ENCODE assay signal across 1 cellular context in the genomic region with DNA sequence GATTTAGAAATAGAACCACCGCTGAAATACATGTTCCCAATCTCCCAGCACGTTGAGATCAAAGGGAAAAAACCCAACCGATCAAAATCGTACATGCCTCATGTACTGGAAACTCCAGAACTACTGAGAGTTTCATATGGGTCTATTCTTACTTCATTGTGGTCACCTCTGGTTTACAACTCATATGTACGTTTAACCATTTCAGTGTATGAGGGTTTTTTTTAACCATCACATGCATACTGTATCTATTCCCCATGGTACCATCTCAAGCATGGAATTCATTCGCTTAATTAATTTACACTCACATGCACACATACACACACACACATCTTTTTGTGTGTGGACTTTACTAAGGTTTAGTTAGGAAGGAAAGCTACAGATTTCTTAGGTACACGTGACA.
TF ChIP-seq lines count a peak whose summit lies in the region.

No MANE protein-coding gene starts in this region.

TF ChIP-seq in GM12878, 131 proteins besides CTCF, POLR2A, EP300 and RAD21 (continued from another document and continues in another):
- TF ChIP-seq, protein P1, sequence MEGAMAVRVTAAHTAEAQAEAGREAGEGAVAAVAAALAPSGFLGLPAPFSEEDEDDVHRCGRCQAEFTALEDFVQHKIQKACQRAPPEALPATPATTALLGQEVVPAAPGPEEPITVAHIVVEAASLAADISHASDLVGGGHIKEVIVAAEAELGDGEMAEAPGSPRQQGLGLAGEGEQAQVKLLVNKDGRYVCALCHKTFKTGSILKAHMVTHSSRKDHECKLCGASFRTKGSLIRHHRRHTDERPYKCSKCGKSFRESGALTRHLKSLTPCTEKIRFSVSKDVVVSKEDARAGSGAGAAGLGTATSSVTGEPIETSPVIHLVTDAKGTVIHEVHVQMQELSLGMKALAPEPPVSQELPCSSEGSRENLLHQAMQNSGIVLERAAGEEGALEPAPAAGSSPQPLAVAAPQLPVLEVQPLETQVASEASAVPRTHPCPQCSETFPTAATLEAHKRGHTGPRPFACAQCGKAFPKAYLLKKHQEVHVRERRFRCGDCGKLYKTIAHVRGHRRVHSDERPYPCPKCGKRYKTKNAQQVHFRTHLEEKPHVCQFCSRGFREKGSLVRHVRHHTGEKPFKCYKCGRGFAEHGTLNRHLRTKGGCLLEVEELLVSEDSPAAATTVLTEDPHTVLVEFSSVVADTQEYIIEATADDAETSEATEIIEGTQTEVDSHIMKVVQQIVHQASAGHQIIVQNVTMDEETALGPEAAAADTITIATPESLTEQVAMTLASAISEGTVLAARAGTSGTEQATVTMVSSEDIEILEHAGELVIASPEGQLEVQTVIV (IDR thresholded peaks at IDR 0.05; ENCODE audit: borderline replicate concordance, partially characterized antibody), result no peak
- TF ChIP-seq, protein P2, sequence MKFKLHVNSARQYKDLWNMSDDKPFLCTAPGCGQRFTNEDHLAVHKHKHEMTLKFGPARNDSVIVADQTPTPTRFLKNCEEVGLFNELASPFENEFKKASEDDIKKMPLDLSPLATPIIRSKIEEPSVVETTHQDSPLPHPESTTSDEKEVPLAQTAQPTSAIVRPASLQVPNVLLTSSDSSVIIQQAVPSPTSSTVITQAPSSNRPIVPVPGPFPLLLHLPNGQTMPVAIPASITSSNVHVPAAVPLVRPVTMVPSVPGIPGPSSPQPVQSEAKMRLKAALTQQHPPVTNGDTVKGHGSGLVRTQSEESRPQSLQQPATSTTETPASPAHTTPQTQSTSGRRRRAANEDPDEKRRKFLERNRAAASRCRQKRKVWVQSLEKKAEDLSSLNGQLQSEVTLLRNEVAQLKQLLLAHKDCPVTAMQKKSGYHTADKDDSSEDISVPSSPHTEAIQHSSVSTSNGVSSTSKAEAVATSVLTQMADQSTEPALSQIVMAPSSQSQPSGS (IDR thresholded peaks at IDR 0.05; ENCODE audit: low read length), result peak; percentile 97
- no peak for TF ChIP-seq ZNF622 (IDR thresholded peaks at IDR 0.05)
- peak; percentile 43 for TF ChIP-seq NBN (IDR thresholded peaks at IDR 0.05)
- TF ChIP-seq, protein P3, sequence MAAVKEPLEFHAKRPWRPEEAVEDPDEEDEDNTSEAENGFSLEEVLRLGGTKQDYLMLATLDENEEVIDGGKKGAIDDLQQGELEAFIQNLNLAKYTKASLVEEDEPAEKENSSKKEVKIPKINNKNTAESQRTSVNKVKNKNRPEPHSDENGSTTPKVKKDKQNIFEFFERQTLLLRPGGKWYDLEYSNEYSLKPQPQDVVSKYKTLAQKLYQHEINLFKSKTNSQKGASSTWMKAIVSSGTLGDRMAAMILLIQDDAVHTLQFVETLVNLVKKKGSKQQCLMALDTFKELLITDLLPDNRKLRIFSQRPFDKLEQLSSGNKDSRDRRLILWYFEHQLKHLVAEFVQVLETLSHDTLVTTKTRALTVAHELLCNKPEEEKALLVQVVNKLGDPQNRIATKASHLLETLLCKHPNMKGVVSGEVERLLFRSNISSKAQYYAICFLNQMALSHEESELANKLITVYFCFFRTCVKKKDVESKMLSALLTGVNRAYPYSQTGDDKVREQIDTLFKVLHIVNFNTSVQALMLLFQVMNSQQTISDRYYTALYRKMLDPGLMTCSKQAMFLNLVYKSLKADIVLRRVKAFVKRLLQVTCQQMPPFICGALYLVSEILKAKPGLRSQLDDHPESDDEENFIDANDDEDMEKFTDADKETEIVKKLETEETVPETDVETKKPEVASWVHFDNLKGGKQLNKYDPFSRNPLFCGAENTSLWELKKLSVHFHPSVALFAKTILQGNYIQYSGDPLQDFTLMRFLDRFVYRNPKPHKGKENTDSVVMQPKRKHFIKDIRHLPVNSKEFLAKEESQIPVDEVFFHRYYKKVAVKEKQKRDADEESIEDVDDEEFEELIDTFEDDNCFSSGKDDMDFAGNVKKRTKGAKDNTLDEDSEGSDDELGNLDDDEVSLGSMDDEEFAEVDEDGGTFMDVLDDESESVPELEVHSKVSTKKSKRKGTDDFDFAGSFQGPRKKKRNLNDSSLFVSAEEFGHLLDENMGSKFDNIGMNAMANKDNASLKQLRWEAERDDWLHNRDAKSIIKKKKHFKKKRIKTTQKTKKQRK (IDR thresholded peaks at IDR 0.05; ENCODE audit: low read depth, low read length), result no peak
- peak; percentile 20; the same call in 1 of the 2 replicates for TF ChIP-seq SMC3 (IDR thresholded peaks at IDR 0.05; ENCODE audit: borderline replicate concordance, low read length)
- no peak for TF ChIP-seq ASH2L (IDR thresholded peaks at IDR 0.05; ENCODE audit: borderline replicate concordance, low read depth)
- TF ChIP-seq, protein P4, sequence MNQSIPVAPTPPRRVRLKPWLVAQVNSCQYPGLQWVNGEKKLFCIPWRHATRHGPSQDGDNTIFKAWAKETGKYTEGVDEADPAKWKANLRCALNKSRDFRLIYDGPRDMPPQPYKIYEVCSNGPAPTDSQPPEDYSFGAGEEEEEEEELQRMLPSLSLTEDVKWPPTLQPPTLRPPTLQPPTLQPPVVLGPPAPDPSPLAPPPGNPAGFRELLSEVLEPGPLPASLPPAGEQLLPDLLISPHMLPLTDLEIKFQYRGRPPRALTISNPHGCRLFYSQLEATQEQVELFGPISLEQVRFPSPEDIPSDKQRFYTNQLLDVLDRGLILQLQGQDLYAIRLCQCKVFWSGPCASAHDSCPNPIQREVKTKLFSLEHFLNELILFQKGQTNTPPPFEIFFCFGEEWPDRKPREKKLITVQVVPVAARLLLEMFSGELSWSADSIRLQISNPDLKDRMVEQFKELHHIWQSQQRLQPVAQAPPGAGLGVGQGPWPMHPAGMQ (IDR thresholded peaks at IDR 0.05; ENCODE audit: borderline replicate concordance), result no peak
- TF ChIP-seq BMI1 (IDR thresholded peaks at IDR 0.05; ENCODE audit: borderline replicate concordance), result peak; percentile 57; the same call in 1 of the 2 replicates
- TF ChIP-seq, protein P5, sequence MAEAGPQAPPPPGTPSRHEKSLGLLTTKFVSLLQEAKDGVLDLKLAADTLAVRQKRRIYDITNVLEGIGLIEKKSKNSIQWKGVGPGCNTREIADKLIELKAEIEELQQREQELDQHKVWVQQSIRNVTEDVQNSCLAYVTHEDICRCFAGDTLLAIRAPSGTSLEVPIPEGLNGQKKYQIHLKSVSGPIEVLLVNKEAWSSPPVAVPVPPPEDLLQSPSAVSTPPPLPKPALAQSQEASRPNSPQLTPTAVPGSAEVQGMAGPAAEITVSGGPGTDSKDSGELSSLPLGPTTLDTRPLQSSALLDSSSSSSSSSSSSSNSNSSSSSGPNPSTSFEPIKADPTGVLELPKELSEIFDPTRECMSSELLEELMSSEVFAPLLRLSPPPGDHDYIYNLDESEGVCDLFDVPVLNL (IDR thresholded peaks at IDR 0.05; ENCODE audit: low read depth, low read length), result no peak
- no peak for TF ChIP-seq HDGF (IDR thresholded peaks at IDR 0.05)
- peak; percentile 86 for TF ChIP-seq MEF2B (IDR thresholded peaks at IDR 0.05; ENCODE audit: partially characterized antibody, poor library complexity, severe bottlenecking)
- peak; percentile 88 for TF ChIP-seq ZBED1 (IDR thresholded peaks at IDR 0.05; ENCODE audit: borderline replicate concordance)
- TF ChIP-seq SUZ12 (IDR thresholded peaks at IDR 0.05; ENCODE audit: unreplicated experiment), result no peak
- TF ChIP-seq SP1 (IDR thresholded peaks at IDR 0.05; ENCODE audit: low read depth, low read length), result no peak
- TF ChIP-seq FOS (IDR thresholded peaks at IDR 0.05; ENCODE audit: borderline replicate concordance, extremely low read depth, insufficient read length), result no peak
- TF ChIP-seq, protein P6, sequence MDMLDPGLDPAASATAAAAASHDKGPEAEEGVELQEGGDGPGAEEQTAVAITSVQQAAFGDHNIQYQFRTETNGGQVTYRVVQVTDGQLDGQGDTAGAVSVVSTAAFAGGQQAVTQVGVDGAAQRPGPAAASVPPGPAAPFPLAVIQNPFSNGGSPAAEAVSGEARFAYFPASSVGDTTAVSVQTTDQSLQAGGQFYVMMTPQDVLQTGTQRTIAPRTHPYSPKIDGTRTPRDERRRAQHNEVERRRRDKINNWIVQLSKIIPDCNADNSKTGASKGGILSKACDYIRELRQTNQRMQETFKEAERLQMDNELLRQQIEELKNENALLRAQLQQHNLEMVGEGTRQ (IDR thresholded peaks at IDR 0.05; ENCODE audit: borderline replicate concordance, low read depth, low read length), result no peak
- peak; percentile 45; the same call in 1 of the 2 replicates for TF ChIP-seq CREB1 (IDR thresholded peaks at IDR 0.05; ENCODE audit: low read depth)
- TF ChIP-seq PML (IDR thresholded peaks at IDR 0.05; ENCODE audit: low read length), result peak; percentile 30; the same call in 1 of the 2 replicates
- no peak for TF ChIP-seq ZNF274 (IDR thresholded peaks at IDR 0.05; ENCODE audit: insufficient read depth, insufficient read length)
- TF ChIP-seq EZH2 (IDR thresholded peaks at IDR 0.05; ENCODE audit: borderline replicate concordance, control insufficient read depth, low read depth, low read length), result no peak
- peak; percentile 81; the same call in 1 of the 2 replicates for TF ChIP-seq ATF7 (IDR thresholded peaks at IDR 0.05; ENCODE audit: low read depth)
- no peak for TF ChIP-seq SMAD5 (IDR thresholded peaks at IDR 0.05; ENCODE audit: low read depth)
- TF ChIP-seq, protein P7, sequence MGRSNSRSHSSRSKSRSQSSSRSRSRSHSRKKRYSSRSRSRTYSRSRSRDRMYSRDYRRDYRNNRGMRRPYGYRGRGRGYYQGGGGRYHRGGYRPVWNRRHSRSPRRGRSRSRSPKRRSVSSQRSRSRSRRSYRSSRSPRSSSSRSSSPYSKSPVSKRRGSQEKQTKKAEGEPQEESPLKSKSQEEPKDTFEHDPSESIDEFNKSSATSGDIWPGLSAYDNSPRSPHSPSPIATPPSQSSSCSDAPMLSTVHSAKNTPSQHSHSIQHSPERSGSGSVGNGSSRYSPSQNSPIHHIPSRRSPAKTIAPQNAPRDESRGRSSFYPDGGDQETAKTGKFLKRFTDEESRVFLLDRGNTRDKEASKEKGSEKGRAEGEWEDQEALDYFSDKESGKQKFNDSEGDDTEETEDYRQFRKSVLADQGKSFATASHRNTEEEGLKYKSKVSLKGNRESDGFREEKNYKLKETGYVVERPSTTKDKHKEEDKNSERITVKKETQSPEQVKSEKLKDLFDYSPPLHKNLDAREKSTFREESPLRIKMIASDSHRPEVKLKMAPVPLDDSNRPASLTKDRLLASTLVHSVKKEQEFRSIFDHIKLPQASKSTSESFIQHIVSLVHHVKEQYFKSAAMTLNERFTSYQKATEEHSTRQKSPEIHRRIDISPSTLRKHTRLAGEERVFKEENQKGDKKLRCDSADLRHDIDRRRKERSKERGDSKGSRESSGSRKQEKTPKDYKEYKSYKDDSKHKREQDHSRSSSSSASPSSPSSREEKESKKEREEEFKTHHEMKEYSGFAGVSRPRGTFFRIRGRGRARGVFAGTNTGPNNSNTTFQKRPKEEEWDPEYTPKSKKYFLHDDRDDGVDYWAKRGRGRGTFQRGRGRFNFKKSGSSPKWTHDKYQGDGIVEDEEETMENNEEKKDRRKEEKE (IDR thresholded peaks at IDR 0.05), result no peak
- TF ChIP-seq, protein P8, sequence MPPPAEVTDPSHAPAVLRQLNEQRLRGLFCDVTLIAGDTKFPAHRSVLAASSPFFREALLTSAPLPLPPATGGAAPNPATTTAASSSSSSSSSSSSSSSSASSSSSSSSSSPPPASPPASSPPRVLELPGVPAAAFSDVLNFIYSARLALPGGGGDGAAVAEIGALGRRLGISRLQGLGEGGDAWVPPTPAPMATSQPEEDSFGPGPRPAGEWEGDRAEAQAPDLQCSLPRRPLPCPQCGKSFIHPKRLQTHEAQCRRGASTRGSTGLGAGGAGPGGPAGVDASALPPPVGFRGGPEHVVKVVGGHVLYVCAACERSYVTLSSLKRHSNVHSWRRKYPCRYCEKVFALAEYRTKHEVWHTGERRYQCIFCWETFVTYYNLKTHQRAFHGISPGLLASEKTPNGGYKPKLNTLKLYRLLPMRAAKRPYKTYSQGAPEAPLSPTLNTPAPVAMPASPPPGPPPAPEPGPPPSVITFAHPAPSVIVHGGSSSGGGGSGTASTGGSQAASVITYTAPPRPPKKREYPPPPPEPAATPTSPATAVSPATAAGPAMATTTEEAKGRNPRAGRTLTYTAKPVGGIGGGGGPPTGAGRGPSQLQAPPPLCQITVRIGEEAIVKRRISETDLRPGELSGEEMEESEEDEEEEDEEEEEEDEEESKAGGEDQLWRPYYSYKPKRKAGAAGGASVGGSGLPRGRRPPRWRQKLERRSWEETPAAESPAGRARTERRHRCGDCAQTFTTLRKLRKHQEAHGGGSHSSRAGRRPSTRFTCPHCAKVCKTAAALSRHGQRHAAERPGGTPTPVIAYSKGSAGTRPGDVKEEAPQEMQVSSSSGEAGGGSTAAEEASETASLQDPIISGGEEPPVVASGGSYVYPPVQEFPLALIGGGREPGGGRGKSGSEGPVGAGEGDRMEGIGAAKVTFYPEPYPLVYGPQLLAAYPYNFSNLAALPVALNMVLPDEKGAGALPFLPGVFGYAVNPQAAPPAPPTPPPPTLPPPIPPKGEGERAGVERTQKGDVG (CRISPR knock-in tag; IDR thresholded peaks at IDR 0.05), result no peak
- TF ChIP-seq SIX5 (IDR thresholded peaks at IDR 0.05; ENCODE audit: low read depth, low read length, severe bottlenecking), result no peak
- TF ChIP-seq CEBPB (IDR thresholded peaks at IDR 0.05; ENCODE audit: borderline replicate concordance in 1 of 2, low read depth in 2 of 2, low read length in 2 of 2), result peak in 1 of 2 experiments; percentile 64; a peak in 1 of 4 replicates
- no peak for TF ChIP-seq STAT3 (IDR thresholded peaks at IDR 0.05; ENCODE audit: low read depth, low read length)
- TF ChIP-seq PAX8 (IDR thresholded peaks at IDR 0.05), result no peak
- no peak for TF ChIP-seq TAF1 (IDR thresholded peaks at IDR 0.05; ENCODE audit: borderline replicate concordance, low read depth, low read length)
- TF ChIP-seq CHD2 (IDR thresholded peaks at IDR 0.05; ENCODE audit: borderline replicate concordance, low read depth, low read length), result peak; percentile 66; the same call in 1 of the 2 replicates
- no peak for TF ChIP-seq YBX1 (IDR thresholded peaks at IDR 0.05)
- no peak for TF ChIP-seq WRNIP1 (IDR thresholded peaks at IDR 0.05; ENCODE audit: borderline replicate concordance, low read depth, low read length)
- TF ChIP-seq POLR2AphosphoS5 (IDR thresholded peaks at IDR 0.05; ENCODE audit: low read length), result no peak
- TF ChIP-seq TCF3 (IDR thresholded peaks at IDR 0.05; ENCODE audit: borderline replicate concordance, insufficient read depth, low read depth, low read length), result no peak
- TF ChIP-seq TCF12 (IDR thresholded peaks at IDR 0.05; ENCODE audit: low read depth, low read length), result 0 out of 2 replicates have a peak, but pooled peaks have one; percentile 32
